ENCODE assay signal across 1 cellular context in genomic region chr1:109615879-109616278, GRCh38.
TF ChIP-seq lines count a peak whose summit lies in the region.

No MANE protein-coding gene starts in this region.

TF ChIP-seq in endothelial cell of umbilical vein, 7 proteins besides CTCF, POLR2A, EP300 and RAD21:
- TF ChIP-seq MAX (IDR thresholded peaks at IDR 0.05; ENCODE audit: insufficient read depth, insufficient read length) = no peak
- peak; percentile 55 for TF ChIP-seq POLR2AphosphoS5 (IDR thresholded peaks at IDR 0.05; ENCODE audit: insufficient read depth, low read depth, low read length)
- TF ChIP-seq FOS (IDR thresholded peaks at IDR 0.05; ENCODE audit: borderline replicate concordance, insufficient read depth, low read length) = peak; percentile 22
- peak; percentile 3 for TF ChIP-seq JUN (IDR thresholded peaks at IDR 0.05; ENCODE audit: borderline replicate concordance, insufficient read depth, insufficient read length, low read depth)
- no peak for TF ChIP-seq EZH2 (IDR thresholded peaks at IDR 0.05; ENCODE audit: borderline replicate concordance, low read depth, low read length, severe bottlenecking)
- no peak for TF ChIP-seq MYC (IDR thresholded peaks at IDR 0.05; ENCODE audit: low read depth, low read length)
- no peak for TF ChIP-seq GATA2 (IDR thresholded peaks at IDR 0.05; ENCODE audit: insufficient read depth, insufficient read length, low read depth, low read length)
